In the genomic region with DNA sequence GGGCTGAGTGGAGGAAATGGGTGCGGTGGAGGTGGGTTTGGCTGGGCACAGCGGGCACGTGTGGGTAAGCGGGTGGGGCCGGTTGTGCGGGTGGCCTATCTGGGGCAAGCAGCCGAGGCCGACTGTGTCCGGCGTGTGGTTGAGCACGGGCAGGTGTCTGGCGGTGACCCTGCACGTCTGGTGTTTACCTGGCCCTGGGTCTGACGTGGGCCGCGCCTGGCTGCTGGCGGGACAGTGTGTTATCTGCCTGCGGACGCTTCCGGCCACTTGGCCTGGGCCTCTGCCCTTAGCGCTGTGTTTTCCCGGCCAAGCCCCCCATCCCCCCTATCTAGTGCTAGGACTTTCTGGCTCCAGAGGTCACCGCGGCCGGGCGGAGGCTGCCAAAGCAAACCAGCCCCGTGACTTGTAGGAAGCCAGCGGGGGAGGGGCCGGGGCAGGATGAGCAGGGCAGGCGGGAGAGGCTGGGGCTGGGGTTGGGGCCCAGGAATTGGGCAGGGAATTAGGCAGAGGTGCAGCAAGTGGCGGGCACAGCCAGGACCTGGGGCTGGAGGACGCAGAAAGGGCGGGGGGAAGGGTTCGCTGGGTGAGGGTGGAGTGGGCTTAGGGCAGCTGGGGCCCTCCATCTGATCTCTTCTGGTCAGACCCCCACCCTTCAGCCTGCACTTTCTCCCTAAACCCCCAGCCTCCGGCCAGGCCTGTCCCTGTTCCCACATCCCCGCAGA, we compare ENCODE assay signal across 8 cellular contexts. TPM values are rescaled to one million over a fixed set of nuclear protein-coding genes. Genes with fewer than 3 reads are reported as not detected.
DNase-seq lines count a peak whose midpoint lies in the region; ATAC-seq and TF ChIP-seq lines count a peak whose summit lies in the region.
"Had no signal": no experiment of that assay in that cellular context is flagged by ENCODE, and none has a peak within 500 bp of the region (broad histone marks: within the 10 kb centered on the region; RNA-seq: fewer than 3 reads in every experiment).

No MANE protein-coding gene starts in this region.

- no peaks in the 10 kb centered on the region for H3K79me2 ChIP-seq in MM.1S (ENCODE audit: low read length)

- no peaks in the 10 kb centered on the region for H3K36me3 ChIP-seq in MM.1S (replicated peaks; ENCODE audit: insufficient read depth, low read length)
- H3K36me3 ChIP-seq in skeletal muscle tissue (ENCODE audit: control insufficient read depth in 3 of 3, insufficient read depth in 3 of 3, low read length in 3 of 3): peaks cover 13 to 17% (median 14%) of the 10 kb centered on the region in 3 donors
- H3K36me3 ChIP-seq in MG63: no peaks in the 10 kb centered on the region

- DNase-seq in MM.1S (no peak), anterior cingulate cortex (lab: John Stamatoyannopoulos, UW) (peak in 46 of 58 donors; percentile 9 to 82 (median 46)), immature natural killer cell (peak; percentile 61 to 67 (median 63)), NCI-H2107 treated with DMSO at 0.1 percent for 48 hours (lab: John Stamatoyannopoulos, UW; ENCODE audit: unreplicated experiment) (no peak), MG63 (no peak)

- H3K4me1 Mint-ChIP-seq in immature natural killer cell: peaks cover 12 to 26% of the 10 kb centered on the region in 2 donors

- no peak for TF ChIP-seq CTCF in MM.1S (IDR thresholded peaks at IDR 0.05; ENCODE audit: low read length)

- no peaks in the 10 kb centered on the region for H3K4me1 ChIP-seq in MM.1S (ENCODE audit: low read length)
- peaks cover 61 to 91% (median 86%) of the 10 kb centered on the region in 3 donors for H3K4me1 ChIP-seq in skeletal muscle tissue (ENCODE audit: control insufficient read depth in 3 of 3, insufficient read depth in 3 of 3, low read length in 3 of 3)

- H3K4me3 Mint-ChIP-seq in immature natural killer cell: peak overlapping the region; percentile 77 to 81 (median 80)

- H3F3A ChIP-seq in MM.1S (ENCODE audit: insufficient read depth, low read length): no peaks in the 10 kb centered on the region

- H3K4me2 ChIP-seq in MM.1S (ENCODE audit: low read depth, low read length): peak overlapping the region; percentile 34; the same call in 1 of the 2 replicates
- H3K4me2 ChIP-seq: KMS-11 had no signal

- H3K27me3 ChIP-seq in MM.1S (replicated peaks; ENCODE audit: insufficient read depth, low read length) (peaks cover 88% of the 10 kb centered on the region), skeletal muscle tissue (ENCODE audit: control insufficient read depth in 3 of 3, insufficient read depth in 3 of 3, low read length in 3 of 3) (no peaks in the 10 kb centered on the region), MG63 (no peaks in the 10 kb centered on the region)

- H3K4me3 ChIP-seq in MM.1S (ENCODE audit: low read length) (no peak overlapping the region), skeletal muscle tissue (ENCODE audit: low read length in 3 of 3) (peak overlapping the region; percentile 46 to 52 (median 46)), MG63 (no peak overlapping the region)

- H3K9me3 Mint-ChIP-seq in immature natural killer cell: no peaks in the 10 kb centered on the region

- peak overlapping the region in 4 of 6 donors; percentile 47 to 89 (median 54) for H3K27ac Mint-ChIP-seq in immature natural killer cell

- peaks cover 5 to 16% (median 14%) of the 10 kb centered on the region in 3 donors for H3K27me3 Mint-ChIP-seq in immature natural killer cell (ENCODE audit: low read depth in 3 of 3)

- no peaks in the 10 kb centered on the region for H3K9me2 ChIP-seq in MM.1S (replicated peaks; ENCODE audit: insufficient read depth, low read length)

- no peak overlapping the region for H3K27ac ChIP-seq in MM.1S (ENCODE audit: low read length)
- H3K27ac ChIP-seq in skeletal muscle tissue (ENCODE audit: low read depth, low read length): peak overlapping the region; percentile 96
- H3K27ac ChIP-seq: KMS-11 had no signal

- H4K20me1 ChIP-seq in MM.1S (ENCODE audit: insufficient read depth, low read length): 0 out of 2 replicates have a peak, but pooled peaks cover 2% of the 10 kb centered on the region

- no peak overlapping the region for H2AFZ ChIP-seq in MM.1S (ENCODE audit: low read length)

- no peaks in the 10 kb centered on the region for H3K36me3 Mint-ChIP-seq in immature natural killer cell

- H3K9me3 ChIP-seq in MM.1S (replicated peaks; ENCODE audit: insufficient read depth, low read length) (no peaks in the 10 kb centered on the region), skeletal muscle tissue (ENCODE audit: control insufficient read depth in 3 of 3, low read length in 3 of 3) (no peaks in the 10 kb centered on the region), MG63 (no peaks in the 10 kb centered on the region)

- no peak for ATAC-seq in GM21367 (IDR thresholded peaks at IDR 0.05; ENCODE audit: unreplicated experiment)

- H3K9ac ChIP-seq in MM.1S (ENCODE audit: low read length) (no peak overlapping the region), skeletal muscle tissue (ENCODE audit: low read depth in 1 of 3, low read length in 3 of 3) (peak overlapping the region; percentile 77 to 85 (median 83))
- H3K9ac ChIP-seq: KMS-11 had no signal

RNA-seq across cellular contexts. Expression of gene HPN, which starts 0.5 kb away (rescaled TPM):
- polyA plus RNA-seq in immature natural killer cell: not detected
- total RNA-seq in skeletal muscle tissue: 0.52 TPM
- total RNA-seq in MG63 (2014; rRNA removed; shearing (Covaris generic); ENCODE audit: low replicate concordance): not detected in 2 replicates

RNA-seq across cellular contexts. Expression of gene SCN1B, which starts 10.7 kb away (rescaled TPM):
- polyA plus RNA-seq in immature natural killer cell: under 1 TPM; 0.27 to 0.83 (median 0.58) TPM
- 1.6 TPM for total RNA-seq in skeletal muscle tissue
- total RNA-seq in MG63 (2014; rRNA removed; shearing (Covaris generic); ENCODE audit: low replicate concordance): 0.86 and 2.3 TPM in 2 replicates

RNA-seq across cellular contexts. Expression of gene GRAMD1A, which starts 40.9 kb away (rescaled TPM):
- 10 to 100 TPM in 1 of 3 donors, 1 to 10 TPM in 2; 6.7 to 19.1 (median 7.8) TPM for polyA plus RNA-seq in immature natural killer cell
- 17.7 TPM for total RNA-seq in skeletal muscle tissue
- total RNA-seq in MG63 (2014; rRNA removed; shearing (Covaris generic); ENCODE audit: low replicate concordance): 28.2 and 32.1 TPM in 2 replicates

Comparison
In these comparisons a context has a peak if more than half of its experiments do, and no peak if none do; other contexts are left out.
1. DNase-seq: peak in anterior cingulate cortex (46 of 58) and immature natural killer cell (3 of 3); none in MM.1S (single experiment), NCI-H2107 treated with DMSO at 0.1 percent for 48 hours (single experiment) and MG63 (single experiment).
2. H3K4me3 ChIP-seq: peak in skeletal muscle tissue (3 of 3); none in MM.1S (single experiment) and MG63 (single experiment).